Comparison of ENCODE assay signal across 25 cellular contexts in the genomic region with DNA sequence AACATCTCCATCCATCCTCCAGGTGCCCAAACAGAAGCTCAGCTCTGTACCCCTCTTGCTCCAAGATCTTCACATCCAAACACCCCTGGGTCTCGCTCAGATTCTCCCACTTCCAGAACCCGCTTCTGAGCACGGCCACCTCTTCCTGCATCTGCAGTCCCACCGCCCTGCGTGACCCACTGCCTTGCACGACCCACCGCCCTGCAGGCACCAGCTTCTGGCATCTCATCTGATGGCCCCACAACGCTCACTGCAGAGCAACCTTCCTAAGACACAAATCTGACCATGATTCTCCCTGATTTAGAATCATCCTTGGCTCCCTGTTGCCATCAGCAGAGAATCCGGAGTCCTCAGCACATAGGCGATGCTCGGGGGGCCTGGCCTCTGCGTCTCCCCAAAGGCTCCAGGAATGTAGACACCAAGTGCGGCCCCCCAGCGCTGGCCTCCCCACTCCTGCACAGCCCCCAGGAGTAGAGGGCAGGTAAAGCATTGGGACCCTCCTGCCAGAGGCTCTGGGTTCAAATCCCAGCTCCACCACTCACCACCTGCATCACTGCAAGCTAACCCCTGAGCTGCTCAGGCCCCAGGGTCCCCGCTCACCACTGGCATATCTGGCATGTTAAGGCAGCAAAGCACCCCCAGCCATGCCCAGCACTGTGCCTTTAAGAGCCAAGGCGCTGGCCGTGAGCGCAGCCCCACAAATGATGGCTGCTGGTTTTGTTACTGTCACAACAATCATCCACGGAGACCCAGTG.
A peak's percentile ranks its signal among the peaks of the same experiment; 100 is the strongest.
DNase-seq lines count a peak whose midpoint lies in the region; ATAC-seq, FAIRE-seq and TF ChIP-seq lines count a peak whose summit lies in the region.
"Had no signal": no experiment of that assay in that cellular context is flagged by ENCODE, and none has a peak within 500 bp of the region (broad histone marks: within the 10 kb centered on the region; RNA-seq: fewer than 3 reads in every experiment).

No MANE protein-coding gene starts in this region.

- intact Hi-C loops in activated CD4-positive, alpha-beta memory T cell treated with anti-CD3 and anti-CD28 coated beads for 36 hours (cut with micrococcal nuclease): no loop called here

- H3K27ac Mint-ChIP-seq in activated CD4-positive, alpha-beta memory T cell treated with anti-CD3 and anti-CD28 coated beads, Interleukin-2, amount 10 ng/mL, durations not matched to agents 7 days and 5 days: no peak overlapping the region
- H3K27ac Mint-ChIP-seq in activated CD4-positive, alpha-beta memory T cell treated with anti-CD3 and anti-CD28 coated beads for 36 hours: no peak overlapping the region
- H3K27ac Mint-ChIP-seq in type B pancreatic cell: no peak overlapping the region
- H3K27ac Mint-ChIP-seq: activated naive CD4-positive, alpha-beta T cell treated with anti-CD3 and anti-CD28 coated beads, Interleukin-2, amount 50 U/mL, for 72 hours; memory B cell had no signal

- FAIRE-seq in small intestine (lab: Jason Lieb, UNC): no peak
- FAIRE-seq: frontal cortex, GM12878 had no signal

- no peaks in the 10 kb centered on the region for H3K4me1 Mint-ChIP-seq in activated CD4-positive, alpha-beta memory T cell treated with anti-CD3 and anti-CD28 coated beads, Interleukin-2, amount 10 ng/mL, durations not matched to agents 7 days and 5 days
- no peaks in the 10 kb centered on the region for H3K4me1 Mint-ChIP-seq in activated CD4-positive, alpha-beta memory T cell treated with anti-CD3 and anti-CD28 coated beads for 36 hours (ENCODE audit: low read depth)
- no peaks in the 10 kb centered on the region for H3K4me1 Mint-ChIP-seq in type B pancreatic cell (ENCODE audit: unreplicated experiment)
- H3K4me1 Mint-ChIP-seq: central memory CD8-positive, alpha-beta T cell; memory B cell had no signal

- H3K4me1 ChIP-seq in lung (ENCODE audit: control insufficient read depth in 2 of 2, insufficient read depth in 2 of 2, low read length in 2 of 2) (no peaks in the 10 kb centered on the region), small intestine (ENCODE audit: control insufficient read depth in 2 of 2, insufficient read depth in 1 of 2, low read depth in 1 of 2, low read length in 1 of 2) (no peaks in the 10 kb centered on the region)
- H3K4me1 ChIP-seq: ascending aorta, HAP-1, right lobe of liver had no signal

- DNase-seq in activated CD4-positive, alpha-beta memory T cell treated with anti-CD3 and anti-CD28 coated beads, Interleukin-2, amount 10 ng/mL, durations not matched to agents 7 days and 5 days: peak; percentile 6
- no peak for DNase-seq in activated CD4-positive, alpha-beta memory T cell treated with anti-CD3 and anti-CD28 coated beads for 36 hours
- DNase-seq in activated CD8-positive, alpha-beta memory T cell treated with anti-CD3 and anti-CD28 coated beads, Interleukin-2, amount 50 U/mL, for 48 hours: peak; percentile 20
- DNase-seq in lung (ENCODE audit: low spot score): peak; percentile 20
- DNase-seq in type B pancreatic cell (ENCODE audit: extremely low spot score, unreplicated experiment): peak; percentile 61
- DNase-seq in NCI-H2171 treated with DMSO at 0.1 percent for 48 hours (lab: John Stamatoyannopoulos, UW): no peak
- DNase-seq in small intestine: no peak
- DNase-seq: AML-193; DMS79 treated with DMSO at 0.1 percent for 48 hours; effector CD4-positive, alpha-beta T cell; hippocampal formation; Karpas-422; naive B cell; NCI-H187 treated with DMSO at 0.1 percent for 48 hours; right lobe of liver; Right ventricle myocardium superior had no signal

- ATAC-seq in lung (ENCODE audit: insufficient read depth, low FRiP score): no peak
- no peak for ATAC-seq in HG02588 (IDR thresholded peaks at IDR 0.05; ENCODE audit: unreplicated experiment)
- ATAC-seq: activated naive CD4-positive, alpha-beta T cell treated with anti-CD3 and anti-CD28 coated beads, Interleukin-2, amount 50 U/mL, for 72 hours; GM12878 had no signal

- no peak overlapping the region for H3K4me3 ChIP-seq in lung
- H3K4me3 ChIP-seq in small intestine (ENCODE audit: low read depth in 1 of 2, low read length in 2 of 2): no peak overlapping the region
- H3K4me3 ChIP-seq: ascending aorta, GM12878, HAP-1, right lobe of liver had no signal

- WGBS in lung, 2 donors: 80 to 86% methylated on average over 19 of the region's 19 CpGs
- 79 to 85% (median 81%) methylated on average over 19 of the region's 19 CpGs for WGBS in small intestine, 3 donors

- POLR2A ChIA-PET in activated CD4-positive, alpha-beta memory T cell treated with anti-CD3 and anti-CD28 coated beads, Interleukin-2, amount 10 ng/mL, durations not matched to agents 7 days and 5 days (lab: Charles Lee): no interaction called here
- POLR2A ChIA-PET in activated CD4-positive, alpha-beta memory T cell treated with anti-CD3 and anti-CD28 coated beads for 36 hours (lab: Charles Lee): no interaction called here

- no peak overlapping the region for H3K4me3 Mint-ChIP-seq in activated CD4-positive, alpha-beta memory T cell treated with anti-CD3 and anti-CD28 coated beads, Interleukin-2, amount 10 ng/mL, durations not matched to agents 7 days and 5 days
- H3K4me3 Mint-ChIP-seq in activated CD4-positive, alpha-beta memory T cell treated with anti-CD3 and anti-CD28 coated beads for 36 hours: no peak overlapping the region
- no peak overlapping the region for H3K4me3 Mint-ChIP-seq in type B pancreatic cell
- H3K4me3 Mint-ChIP-seq: central memory CD8-positive, alpha-beta T cell; memory B cell had no signal

- H3K27me3 ChIP-seq in lung (ENCODE audit: control insufficient read depth, insufficient read depth) (no peaks in the 10 kb centered on the region), small intestine (ENCODE audit: control insufficient read depth in 2 of 2, insufficient read depth in 2 of 2, low read length in 2 of 2) (peaks cover 0 to 2% of the 10 kb centered on the region in 2 donors)
- H3K27me3 ChIP-seq: ascending aorta, right lobe of liver had no signal

- H3K27me3 Mint-ChIP-seq in activated CD4-positive, alpha-beta memory T cell treated with anti-CD3 and anti-CD28 coated beads, Interleukin-2, amount 10 ng/mL, durations not matched to agents 7 days and 5 days: no peaks in the 10 kb centered on the region
- peaks cover 13% of the 10 kb centered on the region for H3K27me3 Mint-ChIP-seq in activated CD4-positive, alpha-beta memory T cell treated with anti-CD3 and anti-CD28 coated beads for 36 hours
- H3K27me3 Mint-ChIP-seq in type B pancreatic cell: peaks cover 12% of the 10 kb centered on the region

- TF ChIP-seq CTCF in lung (IDR thresholded peaks at IDR 0.05; ENCODE audit: control extremely low read depth, extremely low read depth): no peak
- TF ChIP-seq CTCF in type B pancreatic cell (conservative IDR thresholded peaks at IDR 0.05): no peak

- no peaks in the 10 kb centered on the region for H3K9me3 Mint-ChIP-seq in activated CD4-positive, alpha-beta memory T cell treated with anti-CD3 and anti-CD28 coated beads, Interleukin-2, amount 10 ng/mL, durations not matched to agents 7 days and 5 days
- no peaks in the 10 kb centered on the region for H3K9me3 Mint-ChIP-seq in activated CD4-positive, alpha-beta memory T cell treated with anti-CD3 and anti-CD28 coated beads for 36 hours
- no peaks in the 10 kb centered on the region for H3K9me3 Mint-ChIP-seq in type B pancreatic cell
- H3K9me3 Mint-ChIP-seq: activated naive CD4-positive, alpha-beta T cell treated with anti-CD3 and anti-CD28 coated beads, Interleukin-2, amount 50 U/mL, for 72 hours; central memory CD8-positive, alpha-beta T cell; naive B cell had no signal

- H3K36me3 ChIP-seq in lung (ENCODE audit: control insufficient read depth in 2 of 2, insufficient read depth in 2 of 2, low read length in 2 of 2): no peaks in the 10 kb centered on the region
- no peaks in the 10 kb centered on the region for H3K36me3 ChIP-seq in small intestine (ENCODE audit: control insufficient read depth in 2 of 2, insufficient read depth in 2 of 2, low read length in 2 of 2)
- H3K36me3 ChIP-seq: ascending aorta, HAP-1, right lobe of liver had no signal

- CTCF ChIA-PET in activated CD4-positive, alpha-beta memory T cell treated with anti-CD3 and anti-CD28 coated beads, Interleukin-2, amount 10 ng/mL, durations not matched to agents 7 days and 5 days (lab: Charles Lee): no interaction called here
- CTCF ChIA-PET in activated CD4-positive, alpha-beta memory T cell treated with anti-CD3 and anti-CD28 coated beads for 36 hours (lab: Charles Lee): no interaction called here

- H3K27ac ChIP-seq in lung (ENCODE audit: low read depth in 1 of 2, low read length in 1 of 2): no peak overlapping the region
- no peak overlapping the region for H3K27ac ChIP-seq in small intestine (ENCODE audit: low read depth in 1 of 2, low read length in 1 of 2)
- H3K27ac ChIP-seq: 22Rv1, ascending aorta, right lobe of liver had no signal

- H3K9me3 ChIP-seq in lung (ENCODE audit: control insufficient read depth in 2 of 2, insufficient read depth in 1 of 2, low read length in 1 of 2) (peaks cover 0 to 3% of the 10 kb centered on the region in 2 donors), small intestine (ENCODE audit: control insufficient read depth, low read depth) (no peaks in the 10 kb centered on the region)
- H3K9me3 ChIP-seq: ascending aorta, HAP-1, right lobe of liver had no signal

- H3K36me3 Mint-ChIP-seq in activated CD4-positive, alpha-beta memory T cell treated with anti-CD3 and anti-CD28 coated beads, Interleukin-2, amount 10 ng/mL, durations not matched to agents 7 days and 5 days (ENCODE audit: low read depth): no peaks in the 10 kb centered on the region
- H3K36me3 Mint-ChIP-seq in activated CD4-positive, alpha-beta memory T cell treated with anti-CD3 and anti-CD28 coated beads for 36 hours: no peaks in the 10 kb centered on the region
- H3K36me3 Mint-ChIP-seq in type B pancreatic cell: no peaks in the 10 kb centered on the region
- H3K36me3 Mint-ChIP-seq: activated naive CD4-positive, alpha-beta T cell treated with anti-CD3 and anti-CD28 coated beads, Interleukin-2, amount 50 U/mL, for 72 hours; memory B cell; naive B cell had no signal

Comparison
In these comparisons a context has a peak if more than half of its experiments do, and no peak if none do; other contexts are left out.
1. DNase-seq: peak in activated CD4-positive, alpha-beta memory T cell treated with anti-CD3 and anti-CD28 coated beads, Interleukin-2, amount 10 ng/mL, durations not matched to agents 7 days and 5 days (single experiment), activated CD8-positive, alpha-beta memory T cell treated with anti-CD3 and anti-CD28 coated beads, Interleukin-2, amount 50 U/mL, for 48 hours (single experiment), lung (single experiment) and type B pancreatic cell (single experiment); none in activated CD4-positive, alpha-beta memory T cell treated with anti-CD3 and anti-CD28 coated beads for 36 hours (single experiment), NCI-H2171 treated with DMSO at 0.1 percent for 48 hours (single experiment) and small intestine (single experiment).